Comparison of ENCODE assay signal across 17 cellular contexts in genomic region chr11:78207532-78208256, GRCh38.
"Had no signal": no experiment of that assay in that cellular context is flagged by ENCODE, and none has a peak within 500 bp of the region (broad histone marks: within the 10 kb centered on the region; RNA-seq: fewer than 3 reads in every experiment).

No MANE protein-coding gene starts in this region.

- H3K36me3 ChIP-seq: neural progenitor cell, SJCRH30 had no signal

- H3K27ac Mint-ChIP-seq: memory B cell; neural progenitor cell; stimulated activated naive B cell treated with anti-CD40 and anti-IgM and Interleukin-4, amounts not matched to agents 10 μg/mL and 1 μg/mL and 100 μg/mL, for 72 hours had no signal

- H3K4me3 ChIP-seq: adrenal gland, left lung, neural progenitor cell, SJCRH30, spleen had no signal

- H2AFZ ChIP-seq: neural progenitor cell had no signal

- H3K27me3 ChIP-seq: adrenal gland, left lung, neural progenitor cell, SJCRH30, spleen had no signal

- H3K9me3 Mint-ChIP-seq: memory B cell; stimulated activated naive B cell treated with anti-CD40 and anti-IgM and Interleukin-4, amounts not matched to agents 10 μg/mL and 1 μg/mL and 100 μg/mL, for 72 hours had no signal

- H3K4me2 ChIP-seq: neural progenitor cell had no signal

- ATAC-seq: esophagus mucosa; left lung; stimulated activated naive B cell treated with anti-CD40 and anti-IgM and Interleukin-4, amounts not matched to agents 10 μg/mL and 1 μg/mL and 100 μg/mL, for 72 hours had no signal

- H3K27me3 Mint-ChIP-seq: memory B cell; stimulated activated naive B cell treated with anti-CD40 and anti-IgM and Interleukin-4, amounts not matched to agents 10 μg/mL and 1 μg/mL and 100 μg/mL, for 72 hours had no signal

- H3K9ac ChIP-seq: neural progenitor cell had no signal

- H3K27ac ChIP-seq: left lung, neural progenitor cell, SJCRH30, spleen, WERI-Rb-1 had no signal

- H3K4me1 ChIP-seq: neural progenitor cell, SJCRH30 had no signal

- H3K4me3 Mint-ChIP-seq: brain; memory B cell; neural progenitor cell; stimulated activated naive B cell treated with anti-CD40 and anti-IgM and Interleukin-4, amounts not matched to agents 10 μg/mL and 1 μg/mL and 100 μg/mL, for 72 hours had no signal

- H3K4me1 Mint-ChIP-seq: neural progenitor cell had no signal

- H3K9me3 ChIP-seq: adrenal gland, left lung, SJCRH30, spleen had no signal

- DNase-seq: activated CD4-positive, alpha-beta T cell treated with anti-CD3 and anti-CD28 coated beads for 48 hours; activated CD8-positive, alpha-beta memory T cell treated with anti-CD3 and anti-CD28 coated beads for 24 hours; activated naive CD4-positive, alpha-beta T cell treated with Interleukin-2 at 50 U/mL for 16 hours; cerebellar nuclear complex; dermis blood vessel endothelial cell; islet precursor cell; left lung; SJCRH30; stimulated activated CD4-positive, alpha-beta T cell treated with anti-CD3 and anti-CD28 coated beads, Interleukin-1b, Interleukin-23, amount 100 ng/mL, for 48 hours; stimulated activated naive B cell treated with anti-CD40 and anti-IgM and Interleukin-4, amounts not matched to agents 10 μg/mL and 1 μg/mL and 100 μg/mL, for 72 hours; WERI-Rb-1 had no signal
